15 cellular contexts compared by ENCODE assay signal in genomic region chr6:28585335-28585734, GRCh38. TPM values are rescaled to one million over a fixed set of nuclear protein-coding genes. Genes with fewer than 3 reads are reported as not detected.
DNase-seq lines count a peak whose midpoint lies in the region; ATAC-seq and TF ChIP-seq lines count a peak whose summit lies in the region.
"Had no signal": no experiment of that assay in that cellular context is flagged by ENCODE, and none has a peak within 500 bp of the region (broad histone marks: within the 10 kb centered on the region; RNA-seq: fewer than 3 reads in every experiment).

No MANE protein-coding gene starts in this region.

- no peaks in the 10 kb centered on the region for H3K9me3 ChIP-seq in GM23248 (ENCODE audit: low read depth)
- H3K9me3 ChIP-seq: SJSA1 had no signal

- no peak overlapping the region for H3K27ac ChIP-seq in GM23248
- H3K27ac ChIP-seq: SJSA1 had no signal

- H3K36me3 Mint-ChIP-seq in brain, result peaks cover 6% of the 10 kb centered on the region
- peaks cover 2% of the 10 kb centered on the region for H3K36me3 Mint-ChIP-seq in mesothelial cell of epicardium
- H3K36me3 Mint-ChIP-seq in Calu3 (ENCODE audit: insufficient read depth, unreplicated experiment), result peaks cover 36% of the 10 kb centered on the region

- CTCF ChIA-PET in Calu3 (lab: Charles Lee), result interaction anchor here (0.9 to 2.4 kb wide), 2 partner anchors 19 to 89 kb away, joined by 4 to 7 read pairs; no protein-coding TSS in a partner anchor

- no peak overlapping the region for H3K4me2 ChIP-seq in GM23248 (ENCODE audit: unreplicated experiment)

- H3K27me3 Mint-ChIP-seq in brain (peaks cover 3% of the 10 kb centered on the region), mesothelial cell of epicardium (ENCODE audit: low read depth) (peaks cover 2% of the 10 kb centered on the region), Calu3 (ENCODE audit: unreplicated experiment) (no peaks in the 10 kb centered on the region)

- no peaks in the 10 kb centered on the region for H3K79me2 ChIP-seq in GM23248 (ENCODE audit: insufficient read depth)

- WGBS in GM23248 (ENCODE audit: low coverage in 1 of 2, low lambda C conversion rate in 2 of 2, missing lambda C conversion rate in 2 of 2), 2 experiments, result 11 to 22% methylated on average over 1 of the region's 1 CpG

- H3K27ac Mint-ChIP-seq in brain, result peak overlapping the region in 1 of 5 experiments; percentile 2
- H3K27ac Mint-ChIP-seq in mesothelial cell of epicardium, result peak overlapping the region; percentile 27
- H3K27ac Mint-ChIP-seq in Calu3 (ENCODE audit: unreplicated experiment), result no peak overlapping the region
- H3K27ac Mint-ChIP-seq: activated CD4-positive, alpha-beta memory T cell treated with anti-CD3 and anti-CD28 coated beads for 36 hours; activated naive CD8-positive, alpha-beta T cell; CD4-positive, alpha-beta memory T cell had no signal

- H3K9me3 Mint-ChIP-seq in brain (peaks cover 0 to 3% (median 0%) of the 10 kb centered on the region in 5 experiments), mesothelial cell of epicardium (no peaks in the 10 kb centered on the region), Calu3 (ENCODE audit: low read depth, unreplicated experiment) (no peaks in the 10 kb centered on the region)
- H3K9me3 Mint-ChIP-seq: activated CD4-positive, alpha-beta memory T cell treated with anti-CD3 and anti-CD28 coated beads for 36 hours had no signal

- no peak overlapping the region for H2AFZ ChIP-seq in GM23248

- peaks cover 5% of the 10 kb centered on the region; the same call in 1 of the 2 replicates for H3K4me1 ChIP-seq in GM23248 (ENCODE audit: insufficient read depth)

- peak overlapping the region; percentile 60 to 95 (median 92) for H3K4me3 Mint-ChIP-seq in brain
- H3K4me3 Mint-ChIP-seq in mesothelial cell of epicardium, result peak overlapping the region; percentile 48
- H3K4me3 Mint-ChIP-seq in Calu3 (ENCODE audit: low read depth, unreplicated experiment), result no peak overlapping the region
- H3K4me3 Mint-ChIP-seq: activated CD4-positive, alpha-beta memory T cell treated with anti-CD3 and anti-CD28 coated beads for 36 hours had no signal

- H3K4me3 ChIP-seq in GM23248, result no peak overlapping the region
- H3K4me3 ChIP-seq: SJSA1 had no signal

- H3K4me1 Mint-ChIP-seq in brain (peaks cover 78% of the 10 kb centered on the region), mesothelial cell of epicardium (peaks cover 54% of the 10 kb centered on the region), Calu3 (ENCODE audit: low read depth, unreplicated experiment) (peaks cover 35% of the 10 kb centered on the region)

- H4K20me1 ChIP-seq in GM23248 (ENCODE audit: insufficient read depth), result no peaks in the 10 kb centered on the region

- peaks cover 14% of the 10 kb centered on the region for H3F3A ChIP-seq in GM23248 (ENCODE audit: insufficient read depth)

- no TSS peak for BruUV-seq in Calu3 (replicated peaks; lab: Mats Ljungman, UMichigan)

- no peaks in the 10 kb centered on the region for H3K9me2 ChIP-seq in GM23248 (ENCODE audit: insufficient read depth)

- intact Hi-C loops in Calu3 (cut with micrococcal nuclease; ENCODE audit: unreplicated experiment), result loop anchor here (5.0 to 10.0 kb wide), 6 partner anchors 43 to 461 kb away; partner anchors contain the start of genes NKAPL, ZKSCAN4, ZSCAN12 and ZSCAN16

- no peak for ATAC-seq in GM18858 (IDR thresholded peaks at IDR 0.05; ENCODE audit: unreplicated experiment)
- no peak for ATAC-seq in HG03159 (IDR thresholded peaks at IDR 0.05; ENCODE audit: unreplicated experiment)

- no peaks in the 10 kb centered on the region for H3K27me3 ChIP-seq in GM23248 (replicated peaks; ENCODE audit: insufficient read depth)
- H3K27me3 ChIP-seq: SJSA1 had no signal

- no peak overlapping the region for H3K9ac ChIP-seq in GM23248

- in situ Hi-C loops in GM23248 (cut with MboI), result no loop called here

- TF ChIP-seq CTCF in brain (conservative IDR thresholded peaks at IDR 0.05), result peak in 1 of 2 experiments; percentile 56
- no peak for TF ChIP-seq CTCF in mesothelial cell of epicardium (IDR thresholded peaks at IDR 0.05; ENCODE audit: unreplicated experiment)
- TF ChIP-seq CTCF in Calu3 (IDR thresholded peaks at IDR 0.05; ENCODE audit: unreplicated experiment), result no peak

- no peaks in the 10 kb centered on the region for H3K36me3 ChIP-seq in GM23248 (ENCODE audit: low read depth)
- H3K36me3 ChIP-seq: SJSA1 had no signal

- DNase-seq in GM23248 (peak; percentile 78), M059J (ENCODE audit: low read depth) (peak; percentile 45), mesothelial cell of epicardium (ENCODE audit: low spot score in 2 of 2, unreplicated experiment in 2 of 2) (no peak), Calu3 (no peak)
- no peak for DNase-seq in activated CD8-positive, alpha-beta memory T cell treated with anti-CD3 and anti-CD28 coated beads, Interleukin-2, amount 50 U/mL, for 4 hours
- DNase-seq: activated CD4-positive, alpha-beta memory T cell treated with anti-CD3 and anti-CD28 coated beads for 36 hours; CD4-positive, alpha-beta memory T cell; H7; NCI-H446; stimulated activated CD8-positive, alpha-beta memory T cell treated with anti-CD3 and anti-CD28 coated beads, Interleukin-4, amount 100 ng/mL, for 48 hours had no signal

RNA-seq across cellular contexts. Expression of gene GPX5, which starts 59.7 kb away (rescaled TPM):
- not detected in 2 replicates for total RNA-seq in GM23248 (2014; rRNA removed; shearing (Covaris generic))
- not detected in 2 replicates for polyA plus RNA-seq in GM23248 (2016; fragmentation: Nextera tagmentation; extraction: Ambion mirVana)
- not detected in 2 replicates for total RNA-seq in M059J (2014; rRNA removed; shearing (Covaris generic))
- polyA plus RNA-seq in brain (ENCODE audit: insufficient read depth, low read depth, low replicate concordance), result not detected
- total RNA-seq in mesothelial cell of epicardium, result not detected in 3 replicates
- not detected in 2 replicates for total RNA-seq in Calu3 (2022)
- total RNA-seq: activated CD4-positive, alpha-beta memory T cell treated with anti-CD3 and anti-CD28 coated beads for 36 hours; CD4-positive, alpha-beta memory T cell; H7; SJSA1 had no signal
- polyA plus RNA-seq: CD4-positive, alpha-beta memory T cell had no signal

Comparison
In these comparisons a context has a peak if more than half of its experiments do, and no peak if none do; other contexts are left out.
1. DNase-seq: peak in GM23248 (single experiment) and M059J (single experiment); none in mesothelial cell of epicardium (0 of 2), Calu3 (single experiment) and activated CD8-positive, alpha-beta memory T cell treated with anti-CD3 and anti-CD28 coated beads, Interleukin-2, amount 50 U/mL, for 4 hours (single experiment).